ENCODE assay signal across 16 cellular contexts in genomic region chr3:169476289-169476688, GRCh38.
DNase-seq lines count a peak whose midpoint lies in the region; ATAC-seq and TF ChIP-seq lines count a peak whose summit lies in the region.
"Had no signal": no experiment of that assay in that cellular context is flagged by ENCODE, and none has a peak within 500 bp of the region (broad histone marks: within the 10 kb centered on the region; RNA-seq: fewer than 3 reads in every experiment).

No MANE protein-coding gene starts in this region.

- no peak overlapping the region for H3K4me3 Mint-ChIP-seq in activated T-helper 2 cell treated with anti-CD3 and anti-CD28 coated beads, Interferon-gamma antibody, Interleukin-2, Interleukin-4, amounts not matched to agents 10 μg/mL and 5 μg/mL and 100 μg/mL, durations not matched to agents 14 hours and 24 hours and 36 hours (ENCODE audit: low read depth)
- H3K4me3 Mint-ChIP-seq: CD14-positive monocyte; CD8-positive, alpha-beta T cell; IgD-negative memory B cell had no signal

- H3K36me3 Mint-ChIP-seq in activated T-helper 2 cell treated with anti-CD3 and anti-CD28 coated beads, Interferon-gamma antibody, Interleukin-2, Interleukin-4, amounts not matched to agents 10 μg/mL and 5 μg/mL and 100 μg/mL, durations not matched to agents 14 hours and 24 hours and 36 hours (ENCODE audit: low read depth): no peaks in the 10 kb centered on the region
- H3K36me3 Mint-ChIP-seq: CD14-positive monocyte; CD8-positive, alpha-beta T cell had no signal

- no peaks in the 10 kb centered on the region for H3K4me1 Mint-ChIP-seq in activated T-helper 2 cell treated with anti-CD3 and anti-CD28 coated beads, Interferon-gamma antibody, Interleukin-2, Interleukin-4, amounts not matched to agents 10 μg/mL and 5 μg/mL and 100 μg/mL, durations not matched to agents 14 hours and 24 hours and 36 hours (ENCODE audit: low read depth)
- H3K4me1 Mint-ChIP-seq: CD14-positive monocyte, IgD-negative memory B cell had no signal

- no peaks in the 10 kb centered on the region for H3K27me3 Mint-ChIP-seq in activated T-helper 2 cell treated with anti-CD3 and anti-CD28 coated beads, Interferon-gamma antibody, Interleukin-2, Interleukin-4, amounts not matched to agents 10 μg/mL and 5 μg/mL and 100 μg/mL, durations not matched to agents 14 hours and 24 hours and 36 hours (ENCODE audit: low read depth)
- H3K27me3 Mint-ChIP-seq: IgD-negative memory B cell had no signal

- CTCF ChIA-PET in HEK293T (lab: Yijun Ruan, JAX): no interaction called here

- no peak overlapping the region for H3K27ac Mint-ChIP-seq in activated T-helper 2 cell treated with anti-CD3 and anti-CD28 coated beads, Interferon-gamma antibody, Interleukin-2, Interleukin-4, amounts not matched to agents 10 μg/mL and 5 μg/mL and 100 μg/mL, durations not matched to agents 14 hours and 24 hours and 36 hours
- H3K27ac Mint-ChIP-seq: CD14-positive monocyte; CD8-positive, alpha-beta T cell had no signal

- no peak for ATAC-seq in HG03354 (IDR thresholded peaks at IDR 0.05; ENCODE audit: poor library complexity, severe bottlenecking, unreplicated experiment)
- ATAC-seq in HG02840 (IDR thresholded peaks at IDR 0.05; ENCODE audit: low FRiP score, unreplicated experiment): no peak
- ATAC-seq: A549; CD8-positive, alpha-beta T cell; GM12878; HCT116 had no signal

- DNase-seq in COLO668 (lab: John Stamatoyannopoulos, UW; ENCODE audit: unreplicated experiment): peak; percentile 7
- no peak for DNase-seq in HEK293T (ENCODE audit: extremely low spot score)
- DNase-seq in NCI-H1417 treated with DMSO at 0.1 percent for 48 hours (lab: John Stamatoyannopoulos, UW): peak; percentile 88
- DNase-seq in NCI-H774 (lab: John Stamatoyannopoulos, UW): peak; percentile 29
- DNase-seq in activated T-helper 2 cell treated with anti-CD3 and anti-CD28 coated beads, Interferon-gamma antibody, Interleukin-2, Interleukin-4, amounts not matched to agents 10 μg/mL and 5 μg/mL and 100 μg/mL, durations not matched to agents 14 hours and 24 hours and 36 hours (ENCODE audit: low spot score): no peak
- DNase-seq: BE2C; Caco-2; CD8-positive, alpha-beta T cell; GM23248 had no signal

- intact Hi-C loops in activated T-helper 2 cell treated with anti-CD3 and anti-CD28 coated beads, Interferon-gamma antibody, Interleukin-2, Interleukin-4, amounts not matched to agents 10 μg/mL and 5 μg/mL and 100 μg/mL, durations not matched to agents 14 hours and 24 hours and 36 hours (cut with micrococcal nuclease): no loop called here

- POLR2A ChIA-PET in HEK293T (lab: Yijun Ruan, JAX): no interaction called here

- no peaks in the 10 kb centered on the region for H3K9me3 Mint-ChIP-seq in activated T-helper 2 cell treated with anti-CD3 and anti-CD28 coated beads, Interferon-gamma antibody, Interleukin-2, Interleukin-4, amounts not matched to agents 10 μg/mL and 5 μg/mL and 100 μg/mL, durations not matched to agents 14 hours and 24 hours and 36 hours
- H3K9me3 Mint-ChIP-seq: CD14-positive monocyte; CD8-positive, alpha-beta T cell; IgD-negative memory B cell had no signal

TF ChIP-seq in HEK293T, 16 proteins besides CTCF, POLR2A, EP300 and RAD21:
- TF ChIP-seq, protein P1, sequence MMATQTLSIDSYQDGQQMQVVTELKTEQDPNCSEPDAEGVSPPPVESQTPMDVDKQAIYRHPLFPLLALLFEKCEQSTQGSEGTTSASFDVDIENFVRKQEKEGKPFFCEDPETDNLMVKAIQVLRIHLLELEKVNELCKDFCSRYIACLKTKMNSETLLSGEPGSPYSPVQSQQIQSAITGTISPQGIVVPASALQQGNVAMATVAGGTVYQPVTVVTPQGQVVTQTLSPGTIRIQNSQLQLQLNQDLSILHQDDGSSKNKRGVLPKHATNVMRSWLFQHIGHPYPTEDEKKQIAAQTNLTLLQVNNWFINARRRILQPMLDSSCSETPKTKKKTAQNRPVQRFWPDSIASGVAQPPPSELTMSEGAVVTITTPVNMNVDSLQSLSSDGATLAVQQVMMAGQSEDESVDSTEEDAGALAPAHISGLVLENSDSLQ (IDR thresholded peaks at IDR 0.05): peak; percentile 87
- TF ChIP-seq NFRKB (IDR thresholded peaks at IDR 0.05): no peak

Comparison
In these comparisons a context has a peak if more than half of its experiments do, and no peak if none do; other contexts are left out.
1. DNase-seq: peak in COLO668 (single experiment), NCI-H1417 treated with DMSO at 0.1 percent for 48 hours (single experiment) and NCI-H774 (single experiment); none in HEK293T (single experiment) and activated T-helper 2 cell treated with anti-CD3 and anti-CD28 coated beads, Interferon-gamma antibody, Interleukin-2, Interleukin-4, amounts not matched to agents 10 μg/mL and 5 μg/mL and 100 μg/mL, durations not matched to agents 14 hours and 24 hours and 36 hours (single experiment).